Comparison of ENCODE assay signal across 14 cellular contexts in the genomic region with DNA sequence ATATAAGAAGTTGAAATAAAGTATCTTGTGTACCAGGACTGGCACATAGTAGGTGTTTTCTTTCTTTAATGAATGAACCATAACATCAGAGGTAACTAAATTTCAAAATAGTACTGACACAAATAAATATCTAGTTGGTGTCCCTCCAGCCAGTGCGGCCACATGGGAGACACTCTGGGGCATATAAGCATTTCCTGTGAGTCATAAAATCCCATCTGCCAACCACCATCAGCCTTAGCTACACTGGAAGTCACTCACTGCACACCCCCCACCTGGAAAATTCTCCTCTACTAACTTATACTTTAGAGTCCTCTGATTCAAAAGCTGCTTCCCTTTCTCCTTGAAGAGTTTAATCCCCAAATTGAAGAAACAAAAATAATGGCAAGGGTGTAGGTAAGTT. TPM values are rescaled to one million over a fixed set of nuclear protein-coding genes. Genes with fewer than 3 reads are reported as not detected.
DNase-seq lines count a peak whose midpoint lies in the region; ATAC-seq, FAIRE-seq and TF ChIP-seq lines count a peak whose summit lies in the region.
"Had no signal": no experiment of that assay in that cellular context is flagged by ENCODE, and none has a peak within 500 bp of the region (broad histone marks: within the 10 kb centered on the region; RNA-seq: fewer than 3 reads in every experiment).

No MANE protein-coding gene starts in this region.

- H3K36me3 ChIP-seq in suprapubic skin (no peaks in the 10 kb centered on the region), hepatocyte (replicated peaks; ENCODE audit: insufficient read depth, low read depth) (no peaks in the 10 kb centered on the region)
- H3K36me3 ChIP-seq: BE2C had no signal

- TF ChIP-seq POLR2A in H54 (IDR thresholded peaks at IDR 0.05; ENCODE audit: low read depth, low read length) (no peak), suprapubic skin (IDR thresholded peaks at IDR 0.05) (no peak)

- no peaks in the 10 kb centered on the region for H3K4me1 ChIP-seq in suprapubic skin
- no peaks in the 10 kb centered on the region for H3K4me1 ChIP-seq in hepatocyte (ENCODE audit: insufficient read depth)
- H3K4me1 ChIP-seq: BE2C had no signal

- H3K4me3 ChIP-seq in suprapubic skin, result no peak overlapping the region
- no peak overlapping the region for H3K4me3 ChIP-seq in hepatocyte

- POLR2A ChIA-PET in activated CD4-positive, alpha-beta T cell treated with anti-CD3 and anti-CD28 coated beads for 36 hours (lab: Charles Lee), result no interaction called here

- peak; percentile 16 for DNase-seq in ACHN
- DNase-seq in H54 (ENCODE audit: insufficient read length, low spot score), result peak; percentile 39
- DNase-seq in RCC 7860 (ENCODE audit: low spot score), result peak; percentile 39
- DNase-seq in fibroblast of peridontal ligament (ENCODE audit: extremely low read depth), result peak; percentile 2
- DNase-seq in activated CD4-positive, alpha-beta T cell treated with anti-CD3 and anti-CD28 coated beads for 36 hours, result no peak
- DNase-seq in suprapubic skin (ENCODE audit: low spot score in 2 of 2), result no peak
- no peak for DNase-seq in hepatocyte (ENCODE audit: low spot score)
- DNase-seq: activated CD8-positive, alpha-beta memory T cell treated with anti-CD3 and anti-CD28 coated beads, Interleukin-2, amount 10 ng/mL, durations not matched to agents 7 days and 5 days; BE2C; H9 had no signal

- peaks cover 3% of the 10 kb centered on the region for H3K27me3 Mint-ChIP-seq in activated CD4-positive, alpha-beta T cell treated with anti-CD3 and anti-CD28 coated beads for 36 hours

- ATAC-seq in activated CD4-positive, alpha-beta T cell treated with anti-CD3 and anti-CD28 coated beads for 36 hours, result no peak
- ATAC-seq in GM19452 (IDR thresholded peaks at IDR 0.05; ENCODE audit: unreplicated experiment), result no peak
- ATAC-seq: activated CD8-positive, alpha-beta memory T cell treated with anti-CD3 and anti-CD28 coated beads, Interleukin-2, amount 10 ng/mL, durations not matched to agents 7 days and 5 days had no signal

- WGBS in suprapubic skin, result 17% methylated on average over 1 of the region's 1 CpG
- WGBS in hepatocyte (ENCODE audit: low lambda C conversion rate, missing lambda C conversion rate), result 57% methylated on average over 1 of the region's 1 CpG

- in situ Hi-C loops in ACHN (cut with HindIII; ENCODE audit: low pct_ligation_motif_present, low pct_unique_long_range_greater_than_20kb, low sequenced_read_pairs), result no loop called here

- CTCF ChIA-PET in activated CD4-positive, alpha-beta T cell treated with anti-CD3 and anti-CD28 coated beads for 36 hours (lab: Charles Lee), result interaction anchor here (1.3 kb wide), 1 partner anchor 19 kb away, joined by 3 read pairs; no protein-coding TSS in a partner anchor

- no peak for TF ChIP-seq EP300 in suprapubic skin (IDR thresholded peaks at IDR 0.05)

- no peak for TF ChIP-seq CTCF in suprapubic skin (IDR thresholded peaks at IDR 0.05)
- TF ChIP-seq CTCF in hepatocyte (IDR thresholded peaks at IDR 0.05; ENCODE audit: poor library complexity), result no peak

- no peaks in the 10 kb centered on the region for H3K36me3 Mint-ChIP-seq in activated CD4-positive, alpha-beta T cell treated with anti-CD3 and anti-CD28 coated beads for 36 hours (ENCODE audit: low read depth)
- H3K36me3 Mint-ChIP-seq: activated CD8-positive, alpha-beta memory T cell treated with anti-CD3 and anti-CD28 coated beads, Interleukin-2, amount 10 ng/mL, durations not matched to agents 7 days and 5 days had no signal

- H3K27ac ChIP-seq in suprapubic skin (no peak overlapping the region), hepatocyte (no peak overlapping the region)

- intact Hi-C loops in activated CD4-positive, alpha-beta T cell treated with anti-CD3 and anti-CD28 coated beads for 36 hours (cut with DNase I, micrococcal nuclease), result no loop called here

- no peak overlapping the region for H3K27ac Mint-ChIP-seq in activated CD4-positive, alpha-beta T cell treated with anti-CD3 and anti-CD28 coated beads for 36 hours
- H3K27ac Mint-ChIP-seq: activated CD8-positive, alpha-beta memory T cell treated with anti-CD3 and anti-CD28 coated beads, Interleukin-2, amount 10 ng/mL, durations not matched to agents 7 days and 5 days; H9 had no signal

- FAIRE-seq in H54 (lab: Jason Lieb, UNC) (peak; percentile 33), RCC 7860 (lab: Jason Lieb, UNC) (peak; percentile 30)

- no peak overlapping the region for H3K4me2 ChIP-seq in hepatocyte

- H4K20me1 ChIP-seq in hepatocyte (ENCODE audit: insufficient read depth, poor library complexity, severe bottlenecking), result no peaks in the 10 kb centered on the region

- H3K27me3 ChIP-seq in suprapubic skin (peaks cover 4% of the 10 kb centered on the region), hepatocyte (no peaks in the 10 kb centered on the region)
- H3K27me3 ChIP-seq: BE2C had no signal

- no peaks in the 10 kb centered on the region for H3K9me3 Mint-ChIP-seq in activated CD4-positive, alpha-beta T cell treated with anti-CD3 and anti-CD28 coated beads for 36 hours (ENCODE audit: low read depth)
- H3K9me3 Mint-ChIP-seq: H9 had no signal

- H3K9me2 ChIP-seq in hepatocyte (replicated peaks; ENCODE audit: insufficient read depth), result no peaks in the 10 kb centered on the region

- no peak overlapping the region for H2AFZ ChIP-seq in hepatocyte

- H3K9me3 ChIP-seq in suprapubic skin (no peaks in the 10 kb centered on the region), hepatocyte (ENCODE audit: low read depth) (no peaks in the 10 kb centered on the region)
- H3K9me3 ChIP-seq: BE2C had no signal

- no peaks in the 10 kb centered on the region for H3K79me2 ChIP-seq in hepatocyte

- no peak overlapping the region for H3K4me3 Mint-ChIP-seq in activated CD4-positive, alpha-beta T cell treated with anti-CD3 and anti-CD28 coated beads for 36 hours
- H3K4me3 Mint-ChIP-seq: activated CD8-positive, alpha-beta memory T cell treated with anti-CD3 and anti-CD28 coated beads, Interleukin-2, amount 10 ng/mL, durations not matched to agents 7 days and 5 days; H9 had no signal

- no peaks in the 10 kb centered on the region for H3K4me1 Mint-ChIP-seq in activated CD4-positive, alpha-beta T cell treated with anti-CD3 and anti-CD28 coated beads for 36 hours

RNA-seq across cellular contexts. Expression of gene DYDC1, which starts 32.5 kb away (rescaled TPM):
- total RNA-seq in activated CD4-positive, alpha-beta T cell treated with anti-CD3 and anti-CD28 coated beads for 36 hours, result not detected
- total RNA-seq in suprapubic skin (not detected), hepatocyte (not detected in 2 replicates)
- not detected in 2 replicates for polyA plus RNA-seq in hepatocyte
- total RNA-seq: activated CD8-positive, alpha-beta memory T cell treated with anti-CD3 and anti-CD28 coated beads, Interleukin-2, amount 10 ng/mL, durations not matched to agents 7 days and 5 days; H9; T-helper 2 cell treated with Interferon-gamma antibody and Interleukin-4, amounts not matched to agents 100 ng/mL and 5 ng/mL, for 36 hours; temporal lobe had no signal
- polyA plus RNA-seq: adipose tissue had no signal

RNA-seq across cellular contexts. Expression of gene DYDC2, which starts 32.5 kb away (rescaled TPM):
- under 1 TPM; 0.37 to 0.79 TPM for total RNA-seq in activated CD4-positive, alpha-beta T cell treated with anti-CD3 and anti-CD28 coated beads for 36 hours
- total RNA-seq in suprapubic skin (1 to 10 TPM in 1 of 4 donors, not detected in 3; 2.4 TPM), hepatocyte (0.56 and 0.80 TPM in 2 replicates)
- 0.72 TPM in 1 of 2 replicates, not detected in the other for polyA plus RNA-seq in hepatocyte
- total RNA-seq: activated CD8-positive, alpha-beta memory T cell treated with anti-CD3 and anti-CD28 coated beads, Interleukin-2, amount 10 ng/mL, durations not matched to agents 7 days and 5 days; T-helper 2 cell treated with Interferon-gamma antibody and Interleukin-4, amounts not matched to agents 100 ng/mL and 5 ng/mL, for 36 hours had no signal

RNA-seq across cellular contexts. Expression of gene MAT1A, which starts 34.6 kb away (rescaled TPM):
- total RNA-seq in activated CD4-positive, alpha-beta T cell treated with anti-CD3 and anti-CD28 coated beads for 36 hours, result not detected
- 10 to 100 TPM in 1 of 4 donors, 1 to 10 TPM in 3; 3.3 to 13.3 (median 4.9) TPM for total RNA-seq in suprapubic skin
- total RNA-seq in hepatocyte, result 50.0 and 62.1 TPM in 2 replicates
- 20.1 and 38.3 TPM in 2 replicates for polyA plus RNA-seq in hepatocyte
- total RNA-seq: activated CD8-positive, alpha-beta memory T cell treated with anti-CD3 and anti-CD28 coated beads, Interleukin-2, amount 10 ng/mL, durations not matched to agents 7 days and 5 days; T-helper 2 cell treated with Interferon-gamma antibody and Interleukin-4, amounts not matched to agents 100 ng/mL and 5 ng/mL, for 36 hours had no signal

Comparison
In these comparisons a context has a peak if more than half of its experiments do, and no peak if none do; other contexts are left out.
1. DNase-seq: peak in ACHN (single experiment), H54 (single experiment), RCC 7860 (single experiment) and fibroblast of peridontal ligament (single experiment); none in activated CD4-positive, alpha-beta T cell treated with anti-CD3 and anti-CD28 coated beads for 36 hours (single experiment), suprapubic skin (0 of 2) and hepatocyte (single experiment).